In genomic region chr1:15975805-15976680, GRCh38 we compare ENCODE assay signal across 8 cellular contexts. TPM values are rescaled to one million over a fixed set of nuclear protein-coding genes. Genes with fewer than 3 reads are reported as not detected.
A peak's percentile ranks its signal among the peaks of the same experiment; 100 is the strongest.
DNase-seq lines count a peak whose midpoint lies in the region; ATAC-seq and TF ChIP-seq lines count a peak whose summit lies in the region.

Gene ZBTB17, minus strand, starts transcription at chr1:15976101. Its CDS starts 27,606 bp downstream, at chr1:15948495.

- peak within 1 kb of the TSS; percentile 97 for H4K8ac ChIP-seq in trophoblast cell (ENCODE audit: low read depth, low read length)

- H3K14ac ChIP-seq in trophoblast cell (ENCODE audit: low read length): peak within 1 kb of the TSS; percentile 93

- H2BK5ac ChIP-seq in trophoblast cell (ENCODE audit: low read depth, low read length, poor library complexity): peak within 1 kb of the TSS; percentile 93

- TF ChIP-seq EP300 in tibial nerve (IDR thresholded peaks at IDR 0.05): peak; percentile 71 to 93

- H3K4me3 ChIP-seq in GM12865 (ENCODE audit: low read depth, low read length): peak within 1 kb of the TSS; percentile 73
- H3K4me3 ChIP-seq in adipocyte (ENCODE audit: low read length): peak within 1 kb of the TSS; percentile 92
- peak within 1 kb of the TSS; percentile 95 for H3K4me3 ChIP-seq in trophoblast cell (ENCODE audit: low read depth, low read length)
- peak within 1 kb of the TSS; percentile 66 to 87 (median 82) for H3K4me3 ChIP-seq in tibial nerve

- peak within 1 kb of the TSS; percentile 99 for H2AFZ ChIP-seq in trophoblast cell (ENCODE audit: insufficient read depth, low read length, poor library complexity)

- no peak within 1 kb of the TSS for H2BK12ac ChIP-seq in trophoblast cell (ENCODE audit: low read length)

- peaks cover 7% of the 10 kb centered on the region for H3K79me2 ChIP-seq in trophoblast cell (ENCODE audit: control insufficient read depth, insufficient read depth, low read length, poor library complexity)

- peak within 1 kb of the TSS; percentile 87 for H3K9ac ChIP-seq in adipocyte (ENCODE audit: low read length)
- H3K9ac ChIP-seq in trophoblast cell (ENCODE audit: low read length): peak within 1 kb of the TSS; percentile 85

- peaks cover 16% of the 10 kb centered on the region for H3K4me1 ChIP-seq in adipocyte (ENCODE audit: control insufficient read depth, insufficient read depth, low read length)
- H3K4me1 ChIP-seq in trophoblast cell (ENCODE audit: control insufficient read depth in 1 of 2, insufficient read depth in 2 of 2, low read length in 2 of 2): no peaks in the 10 kb centered on the region
- H3K4me1 ChIP-seq in tibial nerve: peaks cover 0 to 31% (median 9%) of the 10 kb centered on the region in 4 donors

- ATAC-seq in HG02798 (IDR thresholded peaks at IDR 0.05; ENCODE audit: poor library complexity, unreplicated experiment): peak; percentile 86

- DNase-seq in GM12865 (ENCODE audit: low read depth) (peak; percentile 97), NCI-H1436 treated with DMSO at 0.1 percent for 48 hours (lab: John Stamatoyannopoulos, UW) (peak; percentile 51), T follicular helper cell (ENCODE audit: low read depth) (peak; percentile 92), adipocyte (ENCODE audit: low read depth) (peak; percentile 98), cardiac septum (ENCODE audit: low spot score) (peak; percentile 96), trophoblast cell (peak; percentile 95 to 99), tibial nerve (ENCODE audit: low spot score in 2 of 2) (peak; percentile 84 to 91)

- H3K36me3 ChIP-seq in adipocyte (ENCODE audit: control insufficient read depth, insufficient read depth, low read length, severe bottlenecking) (peaks cover 15% of the 10 kb centered on the region), trophoblast cell (ENCODE audit: control insufficient read depth in 1 of 2, insufficient read depth in 2 of 2, low read length in 2 of 2) (peaks cover 7 to 13% of the 10 kb centered on the region in 2 experiments), tibial nerve (peaks cover 0 to 23% (median 0%) of the 10 kb centered on the region in 3 donors)

- peak within 1 kb of the TSS; percentile 97 for H4K12ac ChIP-seq in trophoblast cell (ENCODE audit: low read depth, low read length)

- H3K79me1 ChIP-seq in trophoblast cell (ENCODE audit: low read length): peaks cover 6% of the 10 kb centered on the region

- H2BK120ac ChIP-seq in trophoblast cell (ENCODE audit: insufficient read depth, low read length, poor library complexity): peak within 1 kb of the TSS; percentile 93

- peak within 1 kb of the TSS; percentile 87 for H3K4ac ChIP-seq in trophoblast cell (ENCODE audit: low read depth, low read length)

- H4K91ac ChIP-seq in trophoblast cell (ENCODE audit: low read depth, low read length): peak within 1 kb of the TSS; percentile 98

- no peak within 1 kb of the TSS for H3K23ac ChIP-seq in trophoblast cell (ENCODE audit: low read length)

- H2AK5ac ChIP-seq in trophoblast cell (ENCODE audit: low read length): no peak within 1 kb of the TSS

- no peak for TF ChIP-seq CTCF in GM12865 (IDR thresholded peaks at IDR 0.05; ENCODE audit: insufficient read depth, low read depth, low read length, missing control alignments)
- peak in 1 of 5 experiments; percentile 51 for TF ChIP-seq CTCF in tibial nerve (IDR thresholded peaks at IDR 0.05)

- whole genome bisulfite sequencing in trophoblast cell (ENCODE audit: extremely low coverage, insufficient coverage, insufficient read length): no CpG with 5 or more reads among the region's 47 CpGs
- 14 to 22% methylated on average over 17 to 28 of the region's 47 CpGs for WGBS in tibial nerve, 2 donors

- H3K27me3 ChIP-seq in adipocyte (replicated peaks; ENCODE audit: control insufficient read depth, insufficient read depth, low read length) (no peaks in the 10 kb centered on the region), trophoblast cell (ENCODE audit: insufficient read depth, low read length) (no peaks in the 10 kb centered on the region), tibial nerve (no peaks in the 10 kb centered on the region)

- intact Hi-C loops in cardiac septum (cut with DNase I): no loop called here

- TF ChIP-seq POLR2A in tibial nerve (IDR thresholded peaks at IDR 0.05): peak; percentile 45 to 80

- H3K27ac ChIP-seq in trophoblast cell (ENCODE audit: low read depth, low read length): peak within 1 kb of the TSS; percentile 67
- H3K27ac ChIP-seq in tibial nerve: peak within 1 kb of the TSS; percentile 63 to 86 (median 85)

- H3K4me2 ChIP-seq in trophoblast cell (ENCODE audit: low read length): peak within 1 kb of the TSS; percentile 78

- peak within 1 kb of the TSS; percentile 91 for H3K18ac ChIP-seq in trophoblast cell (ENCODE audit: low read length)

- H3K9me3 ChIP-seq in adipocyte (ENCODE audit: control insufficient read depth, low read length) (no peaks in the 10 kb centered on the region), trophoblast cell (ENCODE audit: insufficient read depth, low read depth, low read length) (no peaks in the 10 kb centered on the region), tibial nerve (no peaks in the 10 kb centered on the region)

RNA-seq across cellular contexts. Expression of gene ZBTB17, which starts in this region (rescaled TPM):
- total RNA-seq in cardiac septum (24.9 TPM), tibial nerve (10 to 100 TPM; 34.5 to 85.2 (median 52.4) TPM)
- polyA plus RNA-seq in trophoblast cell (2013): 28.3 and 29.2 TPM in 2 replicates

Comparison
In these comparisons a context has a peak if more than half of its experiments do, and no peak if none do; other contexts are left out.
1. Peak in every context shown above with its lines: DNase-seq, ATAC-seq, H3K4me3 ChIP-seq and H3K27ac ChIP-seq.